2 cellular contexts compared by ENCODE assay signal in the genomic region with DNA sequence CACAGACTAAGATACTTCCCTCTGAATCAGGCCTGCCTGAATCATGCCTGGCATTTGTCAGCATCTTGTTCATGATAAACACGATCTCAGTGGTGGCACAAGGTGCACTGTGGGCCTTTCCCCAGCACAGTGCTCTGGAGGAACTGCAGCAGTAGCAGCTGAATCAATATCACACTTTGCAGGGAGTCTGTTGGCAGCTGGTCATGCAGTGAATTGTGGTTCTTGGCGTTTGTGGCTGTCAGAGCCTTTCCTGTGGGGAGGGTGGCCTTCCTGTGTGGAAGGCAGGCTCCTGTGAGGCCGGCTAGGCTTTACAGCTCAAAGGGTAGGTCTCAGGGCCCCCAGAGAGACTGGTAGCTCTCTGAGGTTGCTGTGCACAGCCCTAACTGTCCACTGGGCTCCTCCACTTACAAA.
TF ChIP-seq lines count a peak whose summit lies in the region.

No MANE protein-coding gene starts in this region.

TF ChIP-seq in HepG2, 621 proteins besides CTCF, POLR2A, EP300 and RAD21 (continued from another document):
- TF ChIP-seq ZNF136 (CRISPR knock-in tag; IDR thresholded peaks at IDR 0.05; ENCODE audit: low read depth) = no peak

TF ChIP-seq in WTC11, 78 proteins besides CTCF, POLR2A, EP300 and RAD21 (continued from another document):
- TF ChIP-seq, protein P1, sequence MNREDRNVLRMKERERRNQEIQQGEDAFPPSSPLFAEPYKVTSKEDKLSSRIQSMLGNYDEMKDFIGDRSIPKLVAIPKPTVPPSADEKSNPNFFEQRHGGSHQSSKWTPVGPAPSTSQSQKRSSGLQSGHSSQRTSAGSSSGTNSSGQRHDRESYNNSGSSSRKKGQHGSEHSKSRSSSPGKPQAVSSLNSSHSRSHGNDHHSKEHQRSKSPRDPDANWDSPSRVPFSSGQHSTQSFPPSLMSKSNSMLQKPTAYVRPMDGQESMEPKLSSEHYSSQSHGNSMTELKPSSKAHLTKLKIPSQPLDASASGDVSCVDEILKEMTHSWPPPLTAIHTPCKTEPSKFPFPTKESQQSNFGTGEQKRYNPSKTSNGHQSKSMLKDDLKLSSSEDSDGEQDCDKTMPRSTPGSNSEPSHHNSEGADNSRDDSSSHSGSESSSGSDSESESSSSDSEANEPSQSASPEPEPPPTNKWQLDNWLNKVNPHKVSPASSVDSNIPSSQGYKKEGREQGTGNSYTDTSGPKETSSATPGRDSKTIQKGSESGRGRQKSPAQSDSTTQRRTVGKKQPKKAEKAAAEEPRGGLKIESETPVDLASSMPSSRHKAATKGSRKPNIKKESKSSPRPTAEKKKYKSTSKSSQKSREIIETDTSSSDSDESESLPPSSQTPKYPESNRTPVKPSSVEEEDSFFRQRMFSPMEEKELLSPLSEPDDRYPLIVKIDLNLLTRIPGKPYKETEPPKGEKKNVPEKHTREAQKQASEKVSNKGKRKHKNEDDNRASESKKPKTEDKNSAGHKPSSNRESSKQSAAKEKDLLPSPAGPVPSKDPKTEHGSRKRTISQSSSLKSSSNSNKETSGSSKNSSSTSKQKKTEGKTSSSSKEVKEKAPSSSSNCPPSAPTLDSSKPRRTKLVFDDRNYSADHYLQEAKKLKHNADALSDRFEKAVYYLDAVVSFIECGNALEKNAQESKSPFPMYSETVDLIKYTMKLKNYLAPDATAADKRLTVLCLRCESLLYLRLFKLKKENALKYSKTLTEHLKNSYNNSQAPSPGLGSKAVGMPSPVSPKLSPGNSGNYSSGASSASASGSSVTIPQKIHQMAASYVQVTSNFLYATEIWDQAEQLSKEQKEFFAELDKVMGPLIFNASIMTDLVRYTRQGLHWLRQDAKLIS (CRISPR knock-in tag; IDR thresholded peaks at IDR 0.05; ENCODE audit: borderline replicate concordance) = no peak
- TF ChIP-seq ZNF671 (CRISPR knock-in tag; IDR thresholded peaks at IDR 0.05) (no peak), ZNF121 (CRISPR knock-in tag; IDR thresholded peaks at IDR 0.05) (no peak)
